1 cellular context compared by ENCODE assay signal in the genomic region with DNA sequence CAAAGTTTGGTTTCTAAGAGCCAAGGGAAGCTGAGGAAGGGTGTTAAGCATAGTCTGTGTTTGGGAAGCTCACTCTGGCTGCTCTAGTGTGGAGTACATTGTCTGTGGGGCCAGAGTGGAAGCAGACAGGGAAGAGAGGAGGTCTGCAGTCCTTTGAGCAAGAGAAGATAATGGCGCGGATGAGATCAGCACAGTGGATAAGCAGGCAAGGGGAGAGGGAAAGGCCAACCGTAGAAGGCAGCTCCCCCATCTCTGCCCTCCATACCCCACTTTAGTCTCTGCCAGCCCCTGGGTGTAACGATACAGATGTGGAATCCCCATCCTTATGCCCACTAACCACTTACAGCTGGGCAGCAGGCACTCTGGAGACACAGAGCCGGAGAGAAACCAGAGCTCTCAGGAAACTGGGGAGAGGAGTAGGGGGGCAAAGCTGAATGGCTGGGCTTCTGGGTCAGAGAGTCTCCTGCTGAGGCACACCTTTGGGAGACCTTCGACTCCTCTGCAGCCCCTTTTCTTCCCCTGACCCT.
TF ChIP-seq lines count a peak whose summit lies in the region.

No MANE protein-coding gene starts in this region.

TF ChIP-seq in SK-N-SH, 30 proteins besides CTCF, POLR2A, EP300 and RAD21 (continued from another document):
- no peak for TF ChIP-seq POLR2AphosphoS5 (IDR thresholded peaks at IDR 0.05; ENCODE audit: low read depth, low read length)
- TF ChIP-seq NRF1 (IDR thresholded peaks at IDR 0.05; ENCODE audit: low read depth, low read length) = no peak
- TF ChIP-seq EZH2phosphoT487 (IDR thresholded peaks at IDR 0.05; ENCODE audit: borderline replicate concordance, low read depth) = no peak
- no peak for TF ChIP-seq NFIC (IDR thresholded peaks at IDR 0.05; ENCODE audit: borderline replicate concordance)
- TF ChIP-seq TEAD4 (IDR thresholded peaks at IDR 0.05; ENCODE audit: borderline replicate concordance, insufficient read depth) = no peak
